ENCODE assay signal across 13 cellular contexts in the genomic region with DNA sequence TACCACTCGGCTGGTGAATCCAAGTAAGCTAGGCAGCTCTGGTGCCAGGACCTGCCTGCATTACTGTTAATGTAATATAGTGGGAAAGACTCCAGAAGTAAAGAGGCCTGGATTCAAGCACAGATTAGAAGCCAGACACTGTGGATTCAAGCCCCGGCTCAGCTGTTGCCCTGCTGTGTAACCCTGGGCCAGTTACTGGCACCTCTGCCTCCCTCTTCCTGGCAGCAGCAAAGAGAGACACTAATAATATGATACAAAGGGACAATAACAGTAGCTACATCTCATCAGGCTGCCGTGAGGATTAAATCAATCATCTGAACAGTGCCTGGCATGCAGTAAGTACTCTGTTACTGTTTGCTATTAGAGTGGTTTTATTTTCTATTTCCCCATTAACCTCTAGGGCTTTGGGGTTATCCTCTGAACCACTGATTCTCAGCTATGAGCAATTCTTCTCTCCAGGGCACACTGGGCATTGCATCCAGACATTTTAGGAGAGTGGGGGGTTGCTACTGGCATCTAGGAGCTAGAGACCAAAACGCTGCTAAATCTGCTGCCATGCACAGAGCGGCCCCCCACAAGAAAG.
DNase-seq lines count a peak whose midpoint lies in the region; TF ChIP-seq lines count a peak whose summit lies in the region.
"Had no signal": no experiment of that assay in that cellular context is flagged by ENCODE, and none has a peak within 500 bp of the region (broad histone marks: within the 10 kb centered on the region; RNA-seq: fewer than 3 reads in every experiment).

No MANE protein-coding gene starts in this region.

- no peak overlapping the region for H2AFZ ChIP-seq in OCI-LY1 (ENCODE audit: low read length)

- H3K9ac ChIP-seq in OCI-LY1 (ENCODE audit: low read length) (peak overlapping the region; percentile 64), skeletal muscle tissue (ENCODE audit: low read depth in 1 of 3, low read length in 3 of 3) (no peak overlapping the region)

- H3K4me1 ChIP-seq in OCI-LY1 (ENCODE audit: insufficient read depth, low read length, severe bottlenecking), result peaks cover 89% of the 10 kb centered on the region
- peaks cover 20 to 30% (median 29%) of the 10 kb centered on the region in 3 donors for H3K4me1 ChIP-seq in skeletal muscle tissue (ENCODE audit: control insufficient read depth in 3 of 3, insufficient read depth in 3 of 3, low read length in 3 of 3)

- intact Hi-C loops in activated CD4-positive, alpha-beta T cell treated with anti-CD3 and anti-CD28 coated beads, Interleukin-2, amount 10 ng/mL, durations not matched to agents 24 days and 14 days (cut with micrococcal nuclease), result no loop called here

- H3K27me3 Mint-ChIP-seq in glutamatergic neuron (ENCODE audit: unreplicated experiment), result peaks cover 4% of the 10 kb centered on the region
- no peaks in the 10 kb centered on the region for H3K27me3 Mint-ChIP-seq in activated CD4-positive, alpha-beta T cell treated with anti-CD3 and anti-CD28 coated beads, Interleukin-2, amount 10 ng/mL, durations not matched to agents 24 days and 14 days
- H3K27me3 Mint-ChIP-seq: naive thymus-derived CD4-positive, alpha-beta T cell had no signal

- no peaks in the 10 kb centered on the region for H4K20me1 ChIP-seq in OCI-LY1 (ENCODE audit: insufficient read depth, low read length)

- no peak for TF ChIP-seq CTCF in OCI-LY1 (IDR thresholded peaks at IDR 0.05; ENCODE audit: low read length)
- TF ChIP-seq CTCF in glutamatergic neuron (IDR thresholded peaks at IDR 0.05; ENCODE audit: partially characterized antibody, unreplicated experiment), result no peak

- H3K36me3 Mint-ChIP-seq in glutamatergic neuron (ENCODE audit: unreplicated experiment), result peaks cover 10% of the 10 kb centered on the region
- H3K36me3 Mint-ChIP-seq in activated CD4-positive, alpha-beta T cell treated with anti-CD3 and anti-CD28 coated beads, Interleukin-2, amount 10 ng/mL, durations not matched to agents 24 days and 14 days (ENCODE audit: low read depth), result peaks cover 36% of the 10 kb centered on the region

- H3K4me3 ChIP-seq in OCI-LY1 (ENCODE audit: low read depth, low read length, poor library complexity, severe bottlenecking) (peak overlapping the region; percentile 51), skeletal muscle tissue (ENCODE audit: low read length in 3 of 3) (no peak overlapping the region)
- H3K4me3 ChIP-seq: upper lobe of left lung had no signal

- 0 out of 2 replicates have a peak, but pooled peaks cover 4% of the 10 kb centered on the region for H3F3A ChIP-seq in OCI-LY1 (ENCODE audit: insufficient read depth, low read length)

- peaks cover 15% of the 10 kb centered on the region; the same call in 1 of the 2 replicates for H3K79me2 ChIP-seq in OCI-LY1 (ENCODE audit: insufficient read depth, low read length)

- H3K9me3 ChIP-seq in OCI-LY1 (ENCODE audit: low read length) (no peaks in the 10 kb centered on the region), skeletal muscle tissue (ENCODE audit: control insufficient read depth in 3 of 3, low read length in 3 of 3) (no peaks in the 10 kb centered on the region)
- H3K9me3 ChIP-seq: upper lobe of left lung had no signal

- H3K27ac Mint-ChIP-seq in glutamatergic neuron (ENCODE audit: unreplicated experiment), result peak overlapping the region; percentile 67
- no peak overlapping the region for H3K27ac Mint-ChIP-seq in activated CD4-positive, alpha-beta T cell treated with anti-CD3 and anti-CD28 coated beads, Interleukin-2, amount 10 ng/mL, durations not matched to agents 24 days and 14 days

- H3K36me3 ChIP-seq in OCI-LY1 (ENCODE audit: insufficient read depth, low read length), result peaks cover 71% of the 10 kb centered on the region
- peaks cover 20 to 28% (median 21%) of the 10 kb centered on the region in 3 donors for H3K36me3 ChIP-seq in skeletal muscle tissue (ENCODE audit: control insufficient read depth in 3 of 3, insufficient read depth in 3 of 3, low read length in 3 of 3)

- DNase-seq in NCI-H1105 treated with DMSO at 0.1 percent for 48 hours (lab: John Stamatoyannopoulos, UW), result peak; percentile 26
- no peak for DNase-seq in NCI-H1105 (lab: John Stamatoyannopoulos, UW)
- DNase-seq in glutamatergic neuron, result no peak
- DNase-seq in stimulated activated CD4-positive, alpha-beta T cell treated with anti-CD3 and anti-CD28 coated beads, Interleukin-2, amount 100 ng/mL, for 24 hours, result no peak
- no peak for DNase-seq in activated CD4-positive, alpha-beta T cell treated with anti-CD3 and anti-CD28 coated beads, Interleukin-2, amount 10 ng/mL, durations not matched to agents 24 days and 14 days
- no peak for DNase-seq in inferior parietal cortex (ENCODE audit: extremely low spot score)
- DNase-seq: caudate nucleus; naive thymus-derived CD4-positive, alpha-beta T cell; NCI-H2029; T-helper 1 cell; upper lobe of left lung had no signal

- H3K4me2 ChIP-seq in OCI-LY1 (ENCODE audit: low read length), result peak overlapping the region; percentile 62

- no peaks in the 10 kb centered on the region for H3K27me3 ChIP-seq in OCI-LY1 (ENCODE audit: insufficient read depth, low read length)
- H3K27me3 ChIP-seq in skeletal muscle tissue (ENCODE audit: control insufficient read depth in 3 of 3, insufficient read depth in 3 of 3, low read length in 3 of 3), result no peaks in the 10 kb centered on the region
- H3K27me3 ChIP-seq: upper lobe of left lung had no signal

- peaks cover 7% of the 10 kb centered on the region for H3K9me3 Mint-ChIP-seq in glutamatergic neuron (ENCODE audit: unreplicated experiment)
- no peaks in the 10 kb centered on the region for H3K9me3 Mint-ChIP-seq in activated CD4-positive, alpha-beta T cell treated with anti-CD3 and anti-CD28 coated beads, Interleukin-2, amount 10 ng/mL, durations not matched to agents 24 days and 14 days
- H3K9me3 Mint-ChIP-seq: naive thymus-derived CD4-positive, alpha-beta T cell had no signal

- no peaks in the 10 kb centered on the region for H3K9me2 ChIP-seq in OCI-LY1 (ENCODE audit: low read depth, low read length)

- H3K27ac ChIP-seq in OCI-LY1 (ENCODE audit: low read depth, low read length, poor library complexity, severe bottlenecking) (peak overlapping the region; percentile 97), skeletal muscle tissue (ENCODE audit: low read depth, low read length) (peak overlapping the region; percentile 0)

- peaks cover 30% of the 10 kb centered on the region for H3K4me1 Mint-ChIP-seq in glutamatergic neuron (ENCODE audit: low read depth, unreplicated experiment)
- H3K4me1 Mint-ChIP-seq in activated CD4-positive, alpha-beta T cell treated with anti-CD3 and anti-CD28 coated beads, Interleukin-2, amount 10 ng/mL, durations not matched to agents 24 days and 14 days, result peaks cover 16% of the 10 kb centered on the region

- no peak overlapping the region for H3K4me3 Mint-ChIP-seq in glutamatergic neuron (ENCODE audit: unreplicated experiment)
- no peak overlapping the region for H3K4me3 Mint-ChIP-seq in activated CD4-positive, alpha-beta T cell treated with anti-CD3 and anti-CD28 coated beads, Interleukin-2, amount 10 ng/mL, durations not matched to agents 24 days and 14 days
- H3K4me3 Mint-ChIP-seq: naive thymus-derived CD4-positive, alpha-beta T cell had no signal
